8 cellular contexts compared by ENCODE assay signal in genomic region chr7:36153571-36154097, GRCh38. TPM values are rescaled to one million over a fixed set of nuclear protein-coding genes. Genes with fewer than 3 reads are reported as not detected.
DNase-seq lines count a peak whose midpoint lies in the region; ATAC-seq and TF ChIP-seq lines count a peak whose summit lies in the region.

No MANE protein-coding gene starts in this region.

- peaks cover 27% of the 10 kb centered on the region for H3K4me1 Mint-ChIP-seq in activated CD4-positive, alpha-beta memory T cell treated with anti-CD3 and anti-CD28 coated beads for 36 hours (ENCODE audit: low read depth)

- peak overlapping the region; percentile 93 for H3K4me2 ChIP-seq in osteoblast (ENCODE audit: insufficient read depth, low read length)

- no peaks in the 10 kb centered on the region for H3K9me3 Mint-ChIP-seq in activated CD4-positive, alpha-beta memory T cell treated with anti-CD3 and anti-CD28 coated beads for 36 hours

- H3K27ac Mint-ChIP-seq in activated CD4-positive, alpha-beta memory T cell treated with anti-CD3 and anti-CD28 coated beads for 36 hours: no peak overlapping the region

- H2AFZ ChIP-seq in osteoblast (ENCODE audit: low read length): peak overlapping the region; percentile 89

- no peaks in the 10 kb centered on the region for H3K36me3 ChIP-seq in osteoblast (ENCODE audit: insufficient read depth, low read length)

- H3K79me2 ChIP-seq in osteoblast (ENCODE audit: insufficient read depth, low read length): peaks cover 16% of the 10 kb centered on the region

- ATAC-seq in Right ventricle myocardium inferior (no peak), left ventricle myocardium superior (no peak), HG03442 (IDR thresholded peaks at IDR 0.05; ENCODE audit: unreplicated experiment) (peak; percentile 5)

- peaks cover 28% of the 10 kb centered on the region for H3K4me1 ChIP-seq in osteoblast (ENCODE audit: insufficient read depth, low read length)

- H3K36me3 Mint-ChIP-seq in activated CD4-positive, alpha-beta memory T cell treated with anti-CD3 and anti-CD28 coated beads for 36 hours: no peaks in the 10 kb centered on the region

- POLR2A ChIA-PET in activated CD4-positive, alpha-beta memory T cell treated with anti-CD3 and anti-CD28 coated beads for 36 hours (lab: Charles Lee): no interaction called here

- peaks cover 1% of the 10 kb centered on the region for H3K9me3 ChIP-seq in osteoblast (ENCODE audit: low read depth, low read length)

- intact Hi-C loops in Right ventricle myocardium inferior (cut with DNase I): loop anchor here (2.0 to 5.0 kb wide), 3 partner anchors 111 to 166 kb away; no protein-coding TSS in a partner anchor
- intact Hi-C loops in left ventricle myocardium superior (cut with micrococcal nuclease): loop anchor here (10.0 kb wide), 1 partner anchor 141 kb away; no protein-coding TSS in a partner anchor
- intact Hi-C loops in activated CD4-positive, alpha-beta memory T cell treated with anti-CD3 and anti-CD28 coated beads for 36 hours (cut with micrococcal nuclease): loop anchor here (1.0 to 10.0 kb wide), 5 partner anchors 38 to 1116 kb away; partner anchors contain the start of genes DPY19L1 and SEPTIN7

- no peaks in the 10 kb centered on the region for H3K27me3 Mint-ChIP-seq in activated CD4-positive, alpha-beta memory T cell treated with anti-CD3 and anti-CD28 coated beads for 36 hours

- H4K20me1 ChIP-seq in osteoblast (ENCODE audit: insufficient read depth, low read length): peaks cover 7% of the 10 kb centered on the region

- peak overlapping the region; percentile 45 for H3K27ac ChIP-seq in osteoblast (ENCODE audit: low read depth, low read length)

- CTCF ChIA-PET in activated CD4-positive, alpha-beta memory T cell treated with anti-CD3 and anti-CD28 coated beads for 36 hours (lab: Charles Lee): no interaction called here

- TF ChIP-seq CTCF in fibroblast of villous mesenchyme (IDR thresholded peaks at IDR 0.05; ENCODE audit: insufficient read depth, low read depth, low read length) (no peak), osteoblast (IDR thresholded peaks at IDR 0.05; ENCODE audit: extremely low read depth, low read depth, low read length) (no peak)

- peak; percentile 86 for DNase-seq in Right ventricle myocardium inferior (ENCODE audit: missing footprints)
- DNase-seq in left ventricle myocardium superior: no peak
- peak; percentile 30 for DNase-seq in activated CD4-positive, alpha-beta memory T cell treated with anti-CD3 and anti-CD28 coated beads for 36 hours
- no peak for DNase-seq in fibroblast of villous mesenchyme (ENCODE audit: low read depth)
- DNase-seq in osteoblast (ENCODE audit: insufficient read length, low spot score, missing footprints): peak; percentile 76
- no peak for DNase-seq in UCSD-AML1 (lab: John Stamatoyannopoulos, UW; ENCODE audit: unreplicated experiment)
- DNase-seq in effector CD4-positive, alpha-beta T cell: no peak

- H3K4me3 ChIP-seq in fibroblast of villous mesenchyme (ENCODE audit: low read depth, low read length) (peak overlapping the region; percentile 73), osteoblast (ENCODE audit: insufficient read depth, low read length) (peak overlapping the region; percentile 85)

- H3K4me3 Mint-ChIP-seq in activated CD4-positive, alpha-beta memory T cell treated with anti-CD3 and anti-CD28 coated beads for 36 hours: peak overlapping the region; percentile 75

- H3K27me3 ChIP-seq in osteoblast (ENCODE audit: insufficient read depth, low read length): no peaks in the 10 kb centered on the region

RNA-seq across cellular contexts. Expression of gene EEPD1, which starts 0.6 kb away (rescaled TPM):
- total RNA-seq in Right ventricle myocardium inferior: 11.5 TPM
- 9.6 TPM for total RNA-seq in left ventricle myocardium superior
- total RNA-seq in activated CD4-positive, alpha-beta memory T cell treated with anti-CD3 and anti-CD28 coated beads for 36 hours: 1 to 10 TPM; 1.2 to 1.3 TPM
- total RNA-seq in fibroblast of villous mesenchyme: 5.2 and 9.3 TPM in 2 replicates
- total RNA-seq in osteoblast: 9.0 and 14.1 TPM in 2 replicates

Comparison
In these comparisons a context has a peak if more than half of its experiments do, and no peak if none do; other contexts are left out.
1. DNase-seq: peak in Right ventricle myocardium inferior (single experiment), activated CD4-positive, alpha-beta memory T cell treated with anti-CD3 and anti-CD28 coated beads for 36 hours (single experiment) and osteoblast (single experiment); none in left ventricle myocardium superior (single experiment), fibroblast of villous mesenchyme (single experiment), UCSD-AML1 (single experiment) and effector CD4-positive, alpha-beta T cell (single experiment).